11 cellular contexts compared by ENCODE assay signal in genomic region chr2:176022048-176022447, GRCh38.
"Had no signal": no experiment of that assay in that cellular context is flagged by ENCODE, and none has a peak within 500 bp of the region (broad histone marks: within the 10 kb centered on the region; RNA-seq: fewer than 3 reads in every experiment).

No MANE protein-coding gene starts in this region.

- H3K4me2 ChIP-seq: GM23338 had no signal

- DNase-seq: GM23248, GOT3, H7, H9, HCEC 1CT, HFFc6 had no signal

- FAIRE-seq: H1, H54 had no signal

- H3K9me3 ChIP-seq: HAP-1 had no signal

- H2AFZ ChIP-seq: GM23248, GM23338 had no signal

- H3K4me3 ChIP-seq: GM23248, GM23338, HAP-1 had no signal

- H3K9ac ChIP-seq: GM23248 had no signal

- H3K27ac ChIP-seq: GM23248 had no signal

- ATAC-seq: GM23338, HCT116 had no signal

- H3K36me3 ChIP-seq: HAP-1 had no signal
